1 cellular context compared by ENCODE assay signal in the genomic region with DNA sequence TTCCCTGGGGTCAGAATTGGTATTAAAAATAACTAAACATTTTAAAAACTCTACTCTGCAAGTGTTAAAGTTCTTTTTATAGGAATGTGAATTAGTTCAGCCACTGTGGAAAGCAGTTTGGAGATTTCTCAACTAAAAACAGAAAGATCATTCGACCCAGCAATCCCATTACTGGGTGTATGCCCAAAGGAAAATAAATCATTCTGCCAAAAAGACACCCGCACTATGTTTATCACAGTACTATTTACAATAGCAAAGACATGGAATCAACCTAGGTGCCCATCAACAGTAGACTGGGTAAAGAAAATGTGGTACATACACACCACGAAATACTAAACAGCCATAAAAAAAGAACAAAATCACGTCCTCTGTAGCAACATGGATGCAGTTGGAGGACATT.
TF ChIP-seq lines count a peak whose summit lies in the region.

No MANE protein-coding gene starts in this region.

TF ChIP-seq in IMR-90, 13 proteins besides CTCF, POLR2A, EP300 and RAD21:
- TF ChIP-seq MAZ (IDR thresholded peaks at IDR 0.05; ENCODE audit: borderline replicate concordance, low read depth, low read length), result no peak
- TF ChIP-seq MXI1 (IDR thresholded peaks at IDR 0.05; ENCODE audit: borderline replicate concordance, low read depth, low read length), result no peak
- no peak for TF ChIP-seq ELK1 (IDR thresholded peaks at IDR 0.05; ENCODE audit: borderline replicate concordance, low read depth, low read length)
- TF ChIP-seq, protein P1, sequence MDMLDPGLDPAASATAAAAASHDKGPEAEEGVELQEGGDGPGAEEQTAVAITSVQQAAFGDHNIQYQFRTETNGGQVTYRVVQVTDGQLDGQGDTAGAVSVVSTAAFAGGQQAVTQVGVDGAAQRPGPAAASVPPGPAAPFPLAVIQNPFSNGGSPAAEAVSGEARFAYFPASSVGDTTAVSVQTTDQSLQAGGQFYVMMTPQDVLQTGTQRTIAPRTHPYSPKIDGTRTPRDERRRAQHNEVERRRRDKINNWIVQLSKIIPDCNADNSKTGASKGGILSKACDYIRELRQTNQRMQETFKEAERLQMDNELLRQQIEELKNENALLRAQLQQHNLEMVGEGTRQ (IDR thresholded peaks at IDR 0.05; ENCODE audit: low read depth, low read length), result no peak
- TF ChIP-seq CEBPB (IDR thresholded peaks at IDR 0.05; ENCODE audit: low read depth, low read length), result no peak
- TF ChIP-seq MAFK (IDR thresholded peaks at IDR 0.05; ENCODE audit: low read depth, low read length), result no peak
- TF ChIP-seq SMC3 (IDR thresholded peaks at IDR 0.05; ENCODE audit: low read depth, low read length), result no peak
- TF ChIP-seq FOS (IDR thresholded peaks at IDR 0.05; ENCODE audit: low read depth, low read length), result no peak
- TF ChIP-seq CHD1 (IDR thresholded peaks at IDR 0.05; ENCODE audit: low read depth, low read length), result no peak
- no peak for TF ChIP-seq RFX5 (IDR thresholded peaks at IDR 0.05; ENCODE audit: low read depth, low read length)
- no peak for TF ChIP-seq BHLHE40 (IDR thresholded peaks at IDR 0.05; ENCODE audit: low read depth, low read length)
- TF ChIP-seq NFE2L2 (IDR thresholded peaks at IDR 0.05; ENCODE audit: low read depth, low read length), result no peak
- TF ChIP-seq RCOR1 (IDR thresholded peaks at IDR 0.05; ENCODE audit: insufficient replicate concordance, low read length), result no peak
